Comparison of ENCODE assay signal across 19 cellular contexts in the genomic region with DNA sequence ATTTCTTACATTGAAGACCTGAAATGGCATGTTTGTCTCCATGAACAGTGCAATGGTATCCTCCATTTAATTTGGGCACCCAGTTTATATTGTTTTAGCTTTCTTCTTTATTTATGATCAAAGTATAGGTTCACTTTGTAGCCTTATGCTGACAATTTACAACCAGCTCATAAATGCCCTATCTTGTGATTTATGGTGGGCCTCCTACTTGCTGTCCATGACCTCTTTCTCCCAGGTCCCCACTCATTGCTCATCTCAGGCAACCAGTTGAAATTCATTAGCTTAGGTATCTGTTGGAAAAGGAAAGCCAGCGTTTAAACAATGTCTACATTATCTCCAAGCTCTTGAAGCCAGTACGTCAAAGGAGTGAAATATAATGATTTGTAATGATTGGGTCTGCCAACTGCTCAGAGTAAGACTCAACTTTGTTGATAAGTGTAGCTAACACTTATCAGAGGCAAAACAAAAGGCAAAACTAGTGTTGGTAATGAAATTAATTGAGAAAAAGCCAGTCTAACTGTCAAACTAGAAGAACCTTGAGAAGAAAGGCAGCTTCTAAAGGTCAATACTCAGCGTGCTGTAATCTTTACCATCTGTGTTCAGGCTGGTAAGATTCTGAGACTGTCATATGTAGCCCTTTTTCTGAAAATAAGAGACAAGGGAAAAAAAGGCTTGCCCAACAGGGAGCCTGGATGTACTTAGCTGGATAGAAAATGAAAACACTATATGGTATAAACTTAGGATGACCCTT.
DNase-seq lines count a peak whose midpoint lies in the region; ATAC-seq and TF ChIP-seq lines count a peak whose summit lies in the region.
"Had no signal": no experiment of that assay in that cellular context is flagged by ENCODE, and none has a peak within 500 bp of the region (broad histone marks: within the 10 kb centered on the region; RNA-seq: fewer than 3 reads in every experiment).

No MANE protein-coding gene starts in this region.

- no peak for ATAC-seq in HG02642 (IDR thresholded peaks at IDR 0.05; ENCODE audit: poor library complexity, unreplicated experiment)

- CTCF ChIA-PET in HEK293T (lab: Yijun Ruan, JAX): interaction anchor here (0.6 to 1.5 kb wide), 3 partner anchors 17 to 706 kb away, joined by 3 read pairs; no protein-coding TSS in a partner anchor

- peak; percentile 3 for DNase-seq in G401 (ENCODE audit: low spot score)
- peak; percentile 36 for DNase-seq in HEK293T (ENCODE audit: extremely low spot score)
- peak; percentile 67 for DNase-seq in left kidney (ENCODE audit: low read depth, low spot score)
- no peak for DNase-seq in stimulated activated naive CD4-positive, alpha-beta T cell (lab: John Stamatoyannopoulos, UW)
- no peak for DNase-seq in inferior parietal cortex (ENCODE audit: extremely low spot score)
- DNase-seq: ACHN; BE2C; C1 segment of cervical spinal cord; CD4-positive, CD25-positive, alpha-beta regulatory T cell; CD8-positive, alpha-beta memory T cell; COR-L47; DMS 273 treated with DMSO at 0.1 percent for 48 hours; DMS53; DND-41; EL; GM23248; HCEC 1CT; KG1 had no signal

- in situ Hi-C loops in G401 (cut with HindIII; ENCODE audit: low sequenced_read_pairs): no loop called here

- POLR2A ChIA-PET in HEK293T (lab: Yijun Ruan, JAX): interaction anchor here (0.9 kb wide), 1 partner anchor 11 kb away, joined by 3 read pairs; no protein-coding TSS in a partner anchor

TF ChIP-seq in HEK293T, 16 proteins besides CTCF, POLR2A, EP300 and RAD21:
- TF ChIP-seq HDGF (IDR thresholded peaks at IDR 0.05; ENCODE audit: borderline replicate concordance) (no peak), NFRKB (IDR thresholded peaks at IDR 0.05) (no peak), CTBP1 (IDR thresholded peaks at IDR 0.05; ENCODE audit: borderline replicate concordance) (peak; percentile 89), SUZ12 (IDR thresholded peaks at IDR 0.05) (no peak)
- TF ChIP-seq, protein P1, sequence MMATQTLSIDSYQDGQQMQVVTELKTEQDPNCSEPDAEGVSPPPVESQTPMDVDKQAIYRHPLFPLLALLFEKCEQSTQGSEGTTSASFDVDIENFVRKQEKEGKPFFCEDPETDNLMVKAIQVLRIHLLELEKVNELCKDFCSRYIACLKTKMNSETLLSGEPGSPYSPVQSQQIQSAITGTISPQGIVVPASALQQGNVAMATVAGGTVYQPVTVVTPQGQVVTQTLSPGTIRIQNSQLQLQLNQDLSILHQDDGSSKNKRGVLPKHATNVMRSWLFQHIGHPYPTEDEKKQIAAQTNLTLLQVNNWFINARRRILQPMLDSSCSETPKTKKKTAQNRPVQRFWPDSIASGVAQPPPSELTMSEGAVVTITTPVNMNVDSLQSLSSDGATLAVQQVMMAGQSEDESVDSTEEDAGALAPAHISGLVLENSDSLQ (IDR thresholded peaks at IDR 0.05): peak; percentile 95

Comparison
In these comparisons a context has a peak if more than half of its experiments do, and no peak if none do; other contexts are left out.
1. DNase-seq: peak in G401 (single experiment), HEK293T (single experiment) and left kidney (single experiment); none in stimulated activated naive CD4-positive, alpha-beta T cell (0 of 6) and inferior parietal cortex (single experiment).